17 cellular contexts compared by ENCODE assay signal in genomic region chr7:157204134-157204533, GRCh38.
"Had no signal": no experiment of that assay in that cellular context is flagged by ENCODE, and none has a peak within 500 bp of the region (broad histone marks: within the 10 kb centered on the region; RNA-seq: fewer than 3 reads in every experiment).

No MANE protein-coding gene starts in this region.

- H3K4me2 ChIP-seq: SK-N-SH had no signal

- H3K9me3 ChIP-seq: MG63, SJSA1, SK-N-SH had no signal

- H3K9ac ChIP-seq: SK-N-SH had no signal

- H3K4me1 ChIP-seq: SJSA1 had no signal

- H3K27ac ChIP-seq: SJSA1 had no signal

- ATAC-seq: T-cell had no signal

- DNase-seq: Karpas-422, KG1, MG63, NCI-H1092 treated with DMSO at 0.1 percent for 48 hours, NCI-H1436, NCI-H187, NCI-H2029, NCI-H2081 treated with DMSO at 0.1 percent for 48 hours, NCI-H2227 treated with DMSO at 0.1 percent for 48 hours, NCI-H524 treated with DMSO at 0.1 percent for 48 hours, Right ventricle myocardium superior, RPMI8226, SIG-M5, SK-N-SH, SW 1271, T-cell had no signal

- H3K4me3 ChIP-seq: MG63, SJSA1 had no signal

- H3K27me3 ChIP-seq: MG63, SJSA1 had no signal
